ENCODE assay signal across 9 cellular contexts in the genomic region with DNA sequence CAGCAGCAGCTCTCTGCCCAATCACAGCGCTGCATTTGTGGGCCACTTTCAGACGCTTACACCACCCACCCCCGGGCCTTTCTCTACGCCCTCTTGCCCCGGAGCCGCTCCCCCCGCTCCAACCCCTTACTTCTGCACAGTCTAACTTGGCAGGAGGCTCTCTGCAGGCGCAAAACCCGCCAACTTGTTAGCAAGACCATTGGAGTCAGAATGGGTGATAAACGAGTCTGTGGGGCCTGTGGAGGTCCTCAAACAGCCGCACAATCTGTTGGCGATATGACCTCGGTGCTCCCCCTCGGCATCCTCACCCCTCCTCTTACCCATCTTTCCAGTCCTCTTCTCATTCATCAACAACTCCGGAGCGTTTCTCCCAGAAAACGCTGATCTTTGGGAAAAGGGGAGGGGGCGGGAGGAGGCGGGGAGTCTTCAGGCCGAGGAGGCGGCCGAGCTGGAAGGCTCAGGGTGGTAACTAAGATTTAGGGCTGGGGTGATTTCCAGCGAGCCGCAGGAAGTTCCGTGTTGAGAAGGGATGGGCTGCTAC. TPM values are rescaled to one million over a fixed set of nuclear protein-coding genes. Genes with fewer than 3 reads are reported as not detected.
DNase-seq lines count a peak whose midpoint lies in the region; ATAC-seq and TF ChIP-seq lines count a peak whose summit lies in the region.
"Had no signal": no experiment of that assay in that cellular context is flagged by ENCODE, and none has a peak within 500 bp of the region (broad histone marks: within the 10 kb centered on the region; RNA-seq: fewer than 3 reads in every experiment).

No MANE protein-coding gene starts in this region.

- H3K9me3 Mint-ChIP-seq in osteocyte (ENCODE audit: unreplicated experiment) = no peaks in the 10 kb centered on the region

- no peak overlapping the region for H3K4me3 Mint-ChIP-seq in osteocyte (ENCODE audit: unreplicated experiment)

- ATAC-seq in sciatic nerve = no peak
- ATAC-seq in GM18868 (IDR thresholded peaks at IDR 0.05; ENCODE audit: unreplicated experiment) = no peak

- no peak for TF ChIP-seq POLR2A in erythroblast (IDR thresholded peaks at IDR 0.05; ENCODE audit: low read length)

- H3K27me3 Mint-ChIP-seq in osteocyte (ENCODE audit: unreplicated experiment) = peaks cover 84% of the 10 kb centered on the region

- in situ Hi-C loops in GM13976 (cut with MboI; ENCODE audit: low sequenced_read_pairs, unreplicated experiment) = no loop called here

- H3K27ac Mint-ChIP-seq in osteocyte (ENCODE audit: unreplicated experiment) = no peak overlapping the region

- peaks cover 28% of the 10 kb centered on the region for H3K4me1 Mint-ChIP-seq in osteocyte (ENCODE audit: unreplicated experiment)

- TF ChIP-seq CTCF in GM13976 (IDR thresholded peaks at IDR 0.05; ENCODE audit: borderline replicate concordance, control extremely low read depth, extremely low read depth, insufficient read depth, missing control alignments) (no peak), osteocyte (IDR thresholded peaks at IDR 0.05) (no peak)

- H3K36me3 Mint-ChIP-seq in osteocyte (ENCODE audit: unreplicated experiment) = no peaks in the 10 kb centered on the region

- intact Hi-C loops in sciatic nerve (cut with DNase I) = no loop called here

- DNase-seq in GM13976 (ENCODE audit: low spot score) (peak; percentile 29), NCI-H345 (lab: John Stamatoyannopoulos, UW) (peak; percentile 83), erythroblast (lab: John Stamatoyannopoulos, UW) (peak; percentile 19 to 26), osteocyte (ENCODE audit: extremely low spot score, unreplicated experiment) (peak; percentile 60), middle frontal gyrus (ENCODE audit: extremely low spot score, low spot score) (no peak), sciatic nerve (ENCODE audit: low spot score) (no peak)
- DNase-seq: activated CD4-positive, alpha-beta T cell treated with anti-CD3 and anti-CD28 coated beads, Interleukin-2, amount 50 U/mL, for 1 hour; GF-D8 had no signal

RNA-seq across cellular contexts. Expression of gene SOX21, which starts 4.2 kb away (rescaled TPM):
- total RNA-seq in osteocyte = not detected in 2 replicates
- not detected for total RNA-seq in sciatic nerve

Comparison
In these comparisons a context has a peak if more than half of its experiments do, and no peak if none do; other contexts are left out.
1. DNase-seq: peak in GM13976 (single experiment), NCI-H345 (single experiment), erythroblast (2 of 2) and osteocyte (single experiment); none in middle frontal gyrus (single experiment) and sciatic nerve (single experiment).